In the genomic region with DNA sequence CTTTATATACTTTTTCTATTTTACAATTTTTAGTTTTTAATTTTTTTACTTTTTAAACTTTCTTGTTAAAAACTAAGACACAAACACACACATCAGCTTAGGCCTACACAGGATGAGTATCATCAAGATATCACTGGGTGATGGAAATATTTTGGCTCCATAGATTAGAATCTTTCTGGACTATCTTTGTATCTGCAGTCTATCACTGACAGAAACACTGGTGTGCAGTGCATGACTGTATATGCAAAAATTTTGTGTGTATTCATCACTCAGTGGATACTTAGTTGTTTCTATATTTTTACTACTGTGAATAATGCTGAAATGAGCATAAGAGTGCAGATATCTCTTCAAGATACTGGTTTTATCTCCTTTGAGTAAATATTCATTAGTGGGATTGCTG, we compare ENCODE assay signal across 8 cellular contexts.
"Had no signal": no experiment of that assay in that cellular context is flagged by ENCODE, and none has a peak within 500 bp of the region (broad histone marks: within the 10 kb centered on the region; RNA-seq: fewer than 3 reads in every experiment).

No MANE protein-coding gene starts in this region.

- FAIRE-seq: G401.6, GM12878, GM12891, GM12892, GM18507, GM19239 had no signal

- H3K4me3 ChIP-seq: GM12878 had no signal

- ATAC-seq: GM12878 had no signal

- DNase-seq: GDM1, GF-D8 had no signal
